ENCODE assay signal across 1 cellular context in the genomic region with DNA sequence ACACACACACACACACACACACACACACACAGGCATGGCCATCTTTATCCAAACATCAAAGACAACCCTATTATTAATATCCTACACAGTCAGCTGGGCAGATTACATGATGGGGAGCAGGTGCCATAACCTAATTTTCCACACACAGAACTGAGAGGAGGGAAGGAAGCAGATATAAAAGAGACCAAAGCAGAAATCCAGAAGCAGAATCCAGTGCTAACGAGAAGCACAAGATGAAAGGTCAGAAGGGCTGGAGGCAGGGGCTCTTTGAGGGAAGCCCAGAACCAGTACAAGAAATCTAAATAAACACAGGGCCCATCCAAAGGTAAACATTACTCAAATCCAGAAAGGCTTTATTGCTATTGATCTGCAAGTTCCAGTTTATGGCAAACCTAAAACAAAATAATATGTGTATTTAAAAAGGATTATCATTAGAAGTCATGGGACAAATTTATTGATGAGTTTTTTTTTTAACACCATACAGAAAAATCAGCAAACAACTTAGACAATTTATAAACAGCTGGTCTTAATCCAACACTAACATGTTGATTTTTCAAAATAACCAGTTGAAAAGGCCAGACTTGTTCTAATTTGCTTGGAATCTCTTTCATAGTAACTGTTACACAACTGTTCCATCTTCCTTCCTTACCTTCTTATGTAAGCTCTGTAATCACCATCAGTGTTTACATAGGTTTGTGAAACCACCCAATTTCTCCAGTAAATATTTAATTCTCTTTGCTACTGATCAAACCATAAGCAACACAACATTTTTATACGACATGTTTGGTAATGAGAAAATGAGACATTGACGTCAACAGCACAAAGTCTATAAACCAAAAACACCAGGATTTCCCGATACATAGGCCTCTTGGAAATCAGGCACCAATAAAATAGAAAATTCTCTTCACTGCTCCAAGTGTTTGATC.
TF ChIP-seq lines count a peak whose summit lies in the region.

No MANE protein-coding gene starts in this region.

TF ChIP-seq in HepG2, 621 proteins besides CTCF, POLR2A, EP300 and RAD21 (continued from another document and continues in another):
- TF ChIP-seq, protein P1, sequence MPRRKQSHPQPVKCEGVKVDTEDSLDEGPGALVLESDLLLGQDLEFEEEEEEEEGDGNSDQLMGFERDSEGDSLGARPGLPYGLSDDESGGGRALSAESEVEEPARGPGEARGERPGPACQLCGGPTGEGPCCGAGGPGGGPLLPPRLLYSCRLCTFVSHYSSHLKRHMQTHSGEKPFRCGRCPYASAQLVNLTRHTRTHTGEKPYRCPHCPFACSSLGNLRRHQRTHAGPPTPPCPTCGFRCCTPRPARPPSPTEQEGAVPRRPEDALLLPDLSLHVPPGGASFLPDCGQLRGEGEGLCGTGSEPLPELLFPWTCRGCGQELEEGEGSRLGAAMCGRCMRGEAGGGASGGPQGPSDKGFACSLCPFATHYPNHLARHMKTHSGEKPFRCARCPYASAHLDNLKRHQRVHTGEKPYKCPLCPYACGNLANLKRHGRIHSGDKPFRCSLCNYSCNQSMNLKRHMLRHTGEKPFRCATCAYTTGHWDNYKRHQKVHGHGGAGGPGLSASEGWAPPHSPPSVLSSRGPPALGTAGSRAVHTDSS (CRISPR knock-in tag; conservative IDR thresholded peaks at IDR 0.05): no peak
- no peak for TF ChIP-seq CAMTA2 (CRISPR knock-in tag; IDR thresholded peaks at IDR 0.05; ENCODE audit: borderline replicate concordance)
- peak; percentile 66; the same call in 1 of the 2 replicates for TF ChIP-seq ZNF317 (CRISPR knock-in tag; IDR thresholded peaks at IDR 0.05)
- TF ChIP-seq ZNF549 (CRISPR knock-in tag; IDR thresholded peaks at IDR 0.05): peak; percentile 18; the same call in 1 of the 2 replicates
- TF ChIP-seq TBX2 (CRISPR knock-in tag; IDR thresholded peaks at IDR 0.05; ENCODE audit: borderline replicate concordance): peak; percentile 13; the same call in 1 of the 2 replicates
- peak; percentile 80 for TF ChIP-seq ZNF792 (CRISPR knock-in tag; IDR thresholded peaks at IDR 0.05)
- TF ChIP-seq KDM6A (CRISPR knock-in tag; IDR thresholded peaks at IDR 0.05; ENCODE audit: low read depth): peak; percentile 72
- no peak for TF ChIP-seq PTBP1 (IDR thresholded peaks at IDR 0.05; ENCODE audit: low read depth, low read length, poor library complexity, severe bottlenecking)
- no peak for TF ChIP-seq SP4 (CRISPR knock-in tag; IDR thresholded peaks at IDR 0.05)
- peak; percentile 78 for TF ChIP-seq HOXD1 (CRISPR knock-in tag; IDR thresholded peaks at IDR 0.05)
- no peak for TF ChIP-seq FIP1L1 (IDR thresholded peaks at IDR 0.05; ENCODE audit: borderline replicate concordance, insufficient read depth, low read depth, low read length)
- no peak for TF ChIP-seq ZIK1 (CRISPR knock-in tag; IDR thresholded peaks at IDR 0.05; ENCODE audit: borderline replicate concordance, low read depth)
- TF ChIP-seq ZNF331 (CRISPR knock-in tag; IDR thresholded peaks at IDR 0.05): peak; percentile 80
- TF ChIP-seq, protein P2, sequence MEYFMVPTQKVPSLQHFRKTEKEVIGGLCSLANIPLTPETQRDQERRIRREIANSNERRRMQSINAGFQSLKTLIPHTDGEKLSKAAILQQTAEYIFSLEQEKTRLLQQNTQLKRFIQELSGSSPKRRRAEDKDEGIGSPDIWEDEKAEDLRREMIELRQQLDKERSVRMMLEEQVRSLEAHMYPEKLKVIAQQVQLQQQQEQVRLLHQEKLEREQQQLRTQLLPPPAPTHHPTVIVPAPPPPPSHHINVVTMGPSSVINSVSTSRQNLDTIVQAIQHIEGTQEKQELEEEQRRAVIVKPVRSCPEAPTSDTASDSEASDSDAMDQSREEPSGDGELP (IDR thresholded peaks at IDR 0.05; ENCODE audit: borderline replicate concordance, low read depth): peak; percentile 86
- TF ChIP-seq ZBTB44 (CRISPR knock-in tag; IDR thresholded peaks at IDR 0.05): no peak
- TF ChIP-seq MTA1 (CRISPR knock-in tag; IDR thresholded peaks at IDR 0.05; ENCODE audit: borderline replicate concordance): peak; percentile 28; the same call in 1 of the 2 replicates
- TF ChIP-seq ZNF260 (CRISPR knock-in tag; IDR thresholded peaks at IDR 0.05; ENCODE audit: borderline replicate concordance, low read depth): no peak
- TF ChIP-seq, protein P3, sequence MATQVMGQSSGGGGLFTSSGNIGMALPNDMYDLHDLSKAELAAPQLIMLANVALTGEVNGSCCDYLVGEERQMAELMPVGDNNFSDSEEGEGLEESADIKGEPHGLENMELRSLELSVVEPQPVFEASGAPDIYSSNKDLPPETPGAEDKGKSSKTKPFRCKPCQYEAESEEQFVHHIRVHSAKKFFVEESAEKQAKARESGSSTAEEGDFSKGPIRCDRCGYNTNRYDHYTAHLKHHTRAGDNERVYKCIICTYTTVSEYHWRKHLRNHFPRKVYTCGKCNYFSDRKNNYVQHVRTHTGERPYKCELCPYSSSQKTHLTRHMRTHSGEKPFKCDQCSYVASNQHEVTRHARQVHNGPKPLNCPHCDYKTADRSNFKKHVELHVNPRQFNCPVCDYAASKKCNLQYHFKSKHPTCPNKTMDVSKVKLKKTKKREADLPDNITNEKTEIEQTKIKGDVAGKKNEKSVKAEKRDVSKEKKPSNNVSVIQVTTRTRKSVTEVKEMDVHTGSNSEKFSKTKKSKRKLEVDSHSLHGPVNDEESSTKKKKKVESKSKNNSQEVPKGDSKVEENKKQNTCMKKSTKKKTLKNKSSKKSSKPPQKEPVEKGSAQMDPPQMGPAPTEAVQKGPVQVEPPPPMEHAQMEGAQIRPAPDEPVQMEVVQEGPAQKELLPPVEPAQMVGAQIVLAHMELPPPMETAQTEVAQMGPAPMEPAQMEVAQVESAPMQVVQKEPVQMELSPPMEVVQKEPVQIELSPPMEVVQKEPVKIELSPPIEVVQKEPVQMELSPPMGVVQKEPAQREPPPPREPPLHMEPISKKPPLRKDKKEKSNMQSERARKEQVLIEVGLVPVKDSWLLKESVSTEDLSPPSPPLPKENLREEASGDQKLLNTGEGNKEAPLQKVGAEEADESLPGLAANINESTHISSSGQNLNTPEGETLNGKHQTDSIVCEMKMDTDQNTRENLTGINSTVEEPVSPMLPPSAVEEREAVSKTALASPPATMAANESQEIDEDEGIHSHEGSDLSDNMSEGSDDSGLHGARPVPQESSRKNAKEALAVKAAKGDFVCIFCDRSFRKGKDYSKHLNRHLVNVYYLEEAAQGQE (IDR thresholded peaks at IDR 0.05; ENCODE audit: borderline replicate concordance in 1 of 2, low read depth in 1 of 2, low read length in 2 of 2): peak in 1 of 2 experiments; percentile 3; a peak in 1 of 4 replicates
- TF ChIP-seq ZBTB4 (CRISPR knock-in tag; IDR thresholded peaks at IDR 0.05; ENCODE audit: borderline replicate concordance): no peak; the same call in 1 of the 2 replicates
- peak; percentile 75; the same call in 1 of the 2 replicates for TF ChIP-seq MIER3 (CRISPR knock-in tag; IDR thresholded peaks at IDR 0.05; ENCODE audit: borderline replicate concordance)
- peak; percentile 85 for TF ChIP-seq NR2F6 (IDR thresholded peaks at IDR 0.05)
- peak; percentile 87 for TF ChIP-seq NR2F6 (CRISPR knock-in tag; IDR thresholded peaks at IDR 0.05)
- no peak for TF ChIP-seq SMAD1 (CRISPR knock-in tag; IDR thresholded peaks at IDR 0.05; ENCODE audit: borderline replicate concordance, low read depth)
- TF ChIP-seq ZBTB34 (CRISPR knock-in tag; IDR thresholded peaks at IDR 0.05): peak; percentile 40; the same call in 1 of the 2 replicates
- TF ChIP-seq ZSCAN20 (CRISPR knock-in tag; IDR thresholded peaks at IDR 0.05; ENCODE audit: borderline replicate concordance): no peak
- TF ChIP-seq ZNF143 (CRISPR knock-in tag; IDR thresholded peaks at IDR 0.05): no peak
- no peak for TF ChIP-seq TRAFD1 (CRISPR knock-in tag; IDR thresholded peaks at IDR 0.05; ENCODE audit: borderline replicate concordance)
- no peak for TF ChIP-seq ZNF44 (CRISPR knock-in tag; IDR thresholded peaks at IDR 0.05)
- peak; percentile 96 for TF ChIP-seq RARA (CRISPR knock-in tag; IDR thresholded peaks at IDR 0.05)
- no peak for TF ChIP-seq ZNF75D (CRISPR knock-in tag; IDR thresholded peaks at IDR 0.05; ENCODE audit: borderline replicate concordance)
- TF ChIP-seq ZNF879 (CRISPR knock-in tag; IDR thresholded peaks at IDR 0.05): no peak
- no peak for TF ChIP-seq MAF1 (CRISPR knock-in tag; IDR thresholded peaks at IDR 0.05; ENCODE audit: borderline replicate concordance)
- TF ChIP-seq MIER2 (CRISPR knock-in tag; IDR thresholded peaks at IDR 0.05): peak; percentile 49; the same call in 1 of the 2 replicates
- TF ChIP-seq ZSCAN31 (CRISPR knock-in tag; IDR thresholded peaks at IDR 0.05; ENCODE audit: low read depth): 0 out of 2 replicates have a peak, but pooled peaks have one; percentile 30
- TF ChIP-seq, protein P4, sequence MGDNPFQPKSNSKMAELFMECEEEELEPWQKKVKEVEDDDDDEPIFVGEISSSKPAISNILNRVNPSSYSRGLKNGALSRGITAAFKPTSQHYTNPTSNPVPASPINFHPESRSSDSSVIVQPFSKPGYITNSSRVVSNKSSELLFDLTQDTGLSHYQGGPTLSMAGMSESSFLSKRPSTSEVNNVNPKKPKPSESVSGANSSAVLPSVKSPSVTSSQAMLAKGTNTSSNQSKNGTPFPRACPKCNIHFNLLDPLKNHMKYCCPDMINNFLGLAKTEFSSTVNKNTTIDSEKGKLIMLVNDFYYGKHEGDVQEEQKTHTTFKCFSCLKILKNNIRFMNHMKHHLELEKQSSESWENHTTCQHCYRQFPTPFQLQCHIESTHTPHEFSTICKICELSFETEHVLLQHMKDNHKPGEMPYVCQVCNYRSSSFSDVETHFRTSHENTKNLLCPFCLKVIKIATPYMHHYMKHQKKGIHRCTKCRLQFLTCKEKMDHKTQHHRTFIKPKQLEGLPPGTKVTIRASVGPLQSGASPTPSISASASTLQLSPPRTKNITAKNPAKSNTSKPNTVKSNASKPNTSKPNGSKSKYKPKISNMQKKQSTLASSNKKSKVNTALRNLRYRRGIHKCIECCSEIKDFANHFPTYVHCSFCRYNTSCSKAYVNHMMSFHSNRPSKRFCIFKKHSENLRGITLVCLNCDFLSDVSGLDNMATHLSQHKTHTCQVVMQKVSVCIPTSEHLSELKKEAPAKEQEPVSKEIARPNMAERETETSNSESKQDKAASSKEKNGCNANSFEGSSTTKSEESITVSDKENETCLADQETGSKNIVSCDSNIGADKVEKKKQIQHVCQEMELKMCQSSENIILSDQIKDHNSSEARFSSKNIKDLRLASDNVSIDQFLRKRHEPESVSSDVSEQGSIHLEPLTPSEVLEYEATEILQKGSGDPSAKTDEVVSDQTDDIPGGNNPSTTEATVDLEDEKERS (CRISPR knock-in tag; IDR thresholded peaks at IDR 0.05): 0 out of 2 replicates have a peak, but pooled peaks have one; percentile 12
- peak; percentile 45; the same call in 1 of the 2 replicates for TF ChIP-seq JUND (CRISPR knock-in tag; IDR thresholded peaks at IDR 0.05)
- no peak for TF ChIP-seq SRSF9 (IDR thresholded peaks at IDR 0.05; ENCODE audit: borderline replicate concordance, insufficient read depth, low read depth, low read length, poor library complexity, severe bottlenecking)
